In genomic region chr6:169751242-169752073, GRCh38 we compare ENCODE assay signal across 8 cellular contexts. TPM values are rescaled to one million over a fixed set of nuclear protein-coding genes. Genes with fewer than 3 reads are reported as not detected.
DNase-seq lines count a peak whose midpoint lies in the region; ATAC-seq and TF ChIP-seq lines count a peak whose summit lies in the region.

A gene with protein sequence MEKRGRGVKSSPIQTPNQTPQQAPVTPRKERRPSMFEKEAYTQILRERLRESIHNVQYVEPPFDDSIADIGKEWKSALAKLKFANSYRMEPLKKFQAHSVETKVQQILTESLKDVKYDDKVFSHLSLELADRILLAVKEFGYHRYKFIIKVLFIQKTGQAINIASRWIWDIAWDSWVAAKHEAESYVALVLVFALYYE (minus strand): TSS chr6:169751572. CDS start chr6:169751458, 114 bp downstream.
Gene ERMARD, plus strand, starts transcription at chr6:169751622. Its CDS starts 36 bp downstream, at chr6:169751658.

- peaks cover 5% of the 10 kb centered on the region for H3K36me3 Mint-ChIP-seq in activated naive CD8-positive, alpha-beta T cell
- peaks cover 2% of the 10 kb centered on the region for H3K36me3 Mint-ChIP-seq in osteocyte (ENCODE audit: unreplicated experiment)

- H3K27ac ChIP-seq in SK-N-SH (ENCODE audit: low read depth in 2 of 2, low read length in 1 of 2) (peak within 1 kb of the TSS; percentile 87 to 95), thymus (ENCODE audit: low read depth) (peak within 1 kb of the TSS; percentile 97)

- peak; percentile 94 for TF ChIP-seq POLR2A in GM10847 (IDR thresholded peaks at IDR 0.05; ENCODE audit: extremely low read depth, insufficient read length)

- WGBS in SK-N-SH (ENCODE audit: low lambda C conversion rate): under 1% methylated on average over 56 of the region's 90 CpGs
- WGBS in thymus: under 1% methylated on average over 90 of the region's 90 CpGs

- peaks cover 37% of the 10 kb centered on the region for H3K4me1 Mint-ChIP-seq in activated naive CD8-positive, alpha-beta T cell (ENCODE audit: low read depth)
- H3K4me1 Mint-ChIP-seq in osteocyte (ENCODE audit: unreplicated experiment): peaks cover 31% of the 10 kb centered on the region

- CTCF ChIA-PET in SK-N-SH (lab: Yijun Ruan, JAX): interaction anchor here (0.8 to 1.9 kb wide), 4 partner anchors 10 to 38 kb away, joined by 3 to 6 read pairs (median 5); no protein-coding TSS in a partner anchor

- H2AFZ ChIP-seq in SK-N-SH (ENCODE audit: low read depth): peak within 1 kb of the TSS; percentile 89

- no peaks in the 10 kb centered on the region for H3K27me3 ChIP-seq in SK-N-SH (ENCODE audit: insufficient read depth)
- H3K27me3 ChIP-seq in thymus (ENCODE audit: control insufficient read depth, insufficient read depth): no peaks in the 10 kb centered on the region

- peak in 1 of 2 experiments; percentile 23; a peak in 1 of 4 replicates for TF ChIP-seq EP300 in SK-N-SH (IDR thresholded peaks at IDR 0.05; ENCODE audit: borderline replicate concordance in 1 of 2, low read depth in 1 of 2, low read length in 1 of 2)

- H3K4me3 Mint-ChIP-seq in activated naive CD8-positive, alpha-beta T cell: peak within 1 kb of the TSS; percentile 97
- peak within 1 kb of the TSS; percentile 99 for H3K4me3 Mint-ChIP-seq in osteocyte (ENCODE audit: unreplicated experiment)

- TF ChIP-seq CTCF in SK-N-SH (IDR thresholded peaks at IDR 0.05) (0 out of 2 replicates have a peak, but pooled peaks have one; percentile 6), osteocyte (IDR thresholded peaks at IDR 0.05) (peak; percentile 30)

- no peaks in the 10 kb centered on the region for H3K27me3 Mint-ChIP-seq in activated naive CD8-positive, alpha-beta T cell
- no peaks in the 10 kb centered on the region for H3K27me3 Mint-ChIP-seq in osteocyte (ENCODE audit: unreplicated experiment)

- POLR2A ChIA-PET in SK-N-SH (lab: Yijun Ruan, JAX): interaction anchor here (0.6 to 1.2 kb wide), 7 partner anchors 10 to 803 kb away, joined by 3 to 7 read pairs (median 4); partner anchors contain the start of genes C6orf120, FAM120B, TBP and WDR27

- H3K9me3 ChIP-seq in SK-N-SH (0 out of 2 replicates have a peak, but pooled peaks cover 2% of the 10 kb centered on the region), thymus (ENCODE audit: control insufficient read depth) (no peaks in the 10 kb centered on the region)

- peaks cover 45% of the 10 kb centered on the region for H3K79me2 ChIP-seq in SK-N-SH (ENCODE audit: insufficient read depth)

- peak; percentile 97 for ATAC-seq in HG02623 (IDR thresholded peaks at IDR 0.05; ENCODE audit: unreplicated experiment)

- peak within 1 kb of the TSS; percentile 92 for H3K4me2 ChIP-seq in SK-N-SH

- DNase-seq in NCI-H1092 (lab: John Stamatoyannopoulos, UW) (peak; percentile 98), SK-N-SH (peak; percentile 96), head of caudate nucleus (peak; percentile 83 to 97 (median 94)), osteocyte (ENCODE audit: extremely low spot score, unreplicated experiment) (peak; percentile 98)

- peak within 1 kb of the TSS; percentile 97 for H3K27ac Mint-ChIP-seq in activated naive CD8-positive, alpha-beta T cell
- H3K27ac Mint-ChIP-seq in osteocyte (ENCODE audit: unreplicated experiment): peak within 1 kb of the TSS; percentile 99

- H3K4me3 ChIP-seq in SK-N-SH (ENCODE audit: low read depth in 2 of 2, low read length in 1 of 2) (peak within 1 kb of the TSS; percentile 75 to 95), thymus (ENCODE audit: low read length) (peak within 1 kb of the TSS; percentile 92)

- H3K9me2 ChIP-seq in SK-N-SH: no peaks in the 10 kb centered on the region

- H3K36me3 ChIP-seq in SK-N-SH (replicated peaks in 1 of 2; ENCODE audit: control insufficient read depth in 1 of 2, insufficient read depth in 2 of 2, low read length in 1 of 2) (peaks cover 14 to 16% of the 10 kb centered on the region in 2 experiments), thymus (ENCODE audit: control insufficient read depth, insufficient read depth) (peaks cover 3% of the 10 kb centered on the region)

- TF ChIP-seq RAD21 in SK-N-SH (IDR thresholded peaks at IDR 0.05; ENCODE audit: low read length): no peak

- H3K9ac ChIP-seq in SK-N-SH: peak within 1 kb of the TSS; percentile 93

- no peaks in the 10 kb centered on the region for H4K20me1 ChIP-seq in SK-N-SH (ENCODE audit: insufficient read depth)

- intact Hi-C loops in head of caudate nucleus (cut with DNase I): loop anchor here (1.0 to 2.0 kb wide), 2 partner anchors 29 to 802 kb away; partner anchors contain the start of gene PSMB1

- no peaks in the 10 kb centered on the region for H3F3A ChIP-seq in SK-N-SH (replicated peaks; ENCODE audit: insufficient read depth)

- H3K9me3 Mint-ChIP-seq in activated naive CD8-positive, alpha-beta T cell (ENCODE audit: low read depth): peaks cover 6% of the 10 kb centered on the region
- H3K9me3 Mint-ChIP-seq in osteocyte (ENCODE audit: unreplicated experiment): peaks cover 8% of the 10 kb centered on the region

- H3K4me1 ChIP-seq in SK-N-SH (ENCODE audit: control insufficient read depth in 1 of 2, insufficient read depth in 2 of 2, low read depth in 1 of 2, low read length in 1 of 2) (peaks cover 7 to 14% of the 10 kb centered on the region in 2 experiments; a peak in 3 of 4 replicates), thymus (ENCODE audit: control insufficient read depth, insufficient read depth, low read length) (peaks cover 5% of the 10 kb centered on the region)

TF ChIP-seq in SK-N-SH, 30 proteins besides CTCF, POLR2A, EP300 and RAD21 (continues in another document):
- peak; percentile 94 for TF ChIP-seq ELF1 (IDR thresholded peaks at IDR 0.05)
- no peak for TF ChIP-seq NFIC (IDR thresholded peaks at IDR 0.05; ENCODE audit: borderline replicate concordance)
- 0 out of 2 replicates have a peak, but pooled peaks have one; percentile 76 for TF ChIP-seq SIN3A (IDR thresholded peaks at IDR 0.05; ENCODE audit: borderline replicate concordance, low read depth, low read length)
- peak; percentile 54 for TF ChIP-seq NRF1 (IDR thresholded peaks at IDR 0.05; ENCODE audit: low read depth, low read length)
- TF ChIP-seq CHD2 (IDR thresholded peaks at IDR 0.05; ENCODE audit: low read length, partially characterized antibody): peak; percentile 96
- 0 out of 2 replicates have a peak, but pooled peaks have one; percentile 3 for TF ChIP-seq PBX3 (IDR thresholded peaks at IDR 0.05)
- TF ChIP-seq YY1 (IDR thresholded peaks at IDR 0.05; ENCODE audit: low read depth): peak; percentile 79
- TF ChIP-seq ZBTB33 (IDR thresholded peaks at IDR 0.05; ENCODE audit: borderline replicate concordance, low read depth): peak; percentile 82; the same call in 1 of the 2 replicates
- TF ChIP-seq FOXJ3 (CRISPR knock-in tag; IDR thresholded peaks at IDR 0.05): no peak
- no peak for TF ChIP-seq TEAD4 (IDR thresholded peaks at IDR 0.05; ENCODE audit: borderline replicate concordance, insufficient read depth)
- no peak for TF ChIP-seq USF1 (IDR thresholded peaks at IDR 0.05; ENCODE audit: borderline replicate concordance, low read depth)
- TF ChIP-seq MXI1 (IDR thresholded peaks at IDR 0.05; ENCODE audit: low read depth, low read length): peak; percentile 67; the same call in 1 of the 2 replicates
- peak; percentile 28; the same call in 1 of the 2 replicates for TF ChIP-seq RCOR1 (IDR thresholded peaks at IDR 0.05; ENCODE audit: low read length)
- no peak for TF ChIP-seq EZH2phosphoT487 (IDR thresholded peaks at IDR 0.05; ENCODE audit: borderline replicate concordance, low read depth)
- no peak for TF ChIP-seq MEF2A (IDR thresholded peaks at IDR 0.05; ENCODE audit: borderline replicate concordance, low read depth)
- TF ChIP-seq TCF12 (IDR thresholded peaks at IDR 0.05): peak; percentile 19; the same call in 1 of the 2 replicates
- TF ChIP-seq GABPA (IDR thresholded peaks at IDR 0.05; ENCODE audit: low read depth): peak; percentile 86

RNA-seq across cellular contexts. Expression of the first gene that starts in this region (rescaled TPM):
- polyA plus RNA-seq in SK-N-SH (2012; rRNA removed) (0.81 and 1.3 TPM in 2 replicates), thymus (8.9 TPM)
- 0.52 and 0.53 TPM in 2 replicates for polyA plus RNA-seq in SK-N-SH (2012; cell fraction: cytosol; rRNA removed)
- polyA plus RNA-seq in SK-N-SH (2012; cell fraction: nucleus; rRNA removed): 3.5 and 3.8 TPM in 2 replicates
- total RNA-seq in osteocyte: 1.4 and 3.0 TPM in 2 replicates

RNA-seq across cellular contexts. Expression of gene ERMARD, which starts in this region (rescaled TPM):
- polyA plus RNA-seq in SK-N-SH (2012; rRNA removed) (43.2 and 51.3 TPM in 2 replicates), thymus (104 TPM)
- polyA plus RNA-seq in SK-N-SH (2012; cell fraction: cytosol; rRNA removed): 19.0 and 23.5 TPM in 2 replicates
- polyA plus RNA-seq in SK-N-SH (2012; cell fraction: nucleus; rRNA removed): 241 and 346 TPM in 2 replicates
- 34.6 and 39.9 TPM in 2 replicates for total RNA-seq in osteocyte

Comparison
In these comparisons a context has a peak if more than half of its experiments do, and no peak if none do; other contexts are left out.
1. Peak in every context shown above with its lines: DNase-seq, ATAC-seq, H3K4me3 ChIP-seq and H3K27ac ChIP-seq.